8 cellular contexts compared by ENCODE assay signal in the genomic region with DNA sequence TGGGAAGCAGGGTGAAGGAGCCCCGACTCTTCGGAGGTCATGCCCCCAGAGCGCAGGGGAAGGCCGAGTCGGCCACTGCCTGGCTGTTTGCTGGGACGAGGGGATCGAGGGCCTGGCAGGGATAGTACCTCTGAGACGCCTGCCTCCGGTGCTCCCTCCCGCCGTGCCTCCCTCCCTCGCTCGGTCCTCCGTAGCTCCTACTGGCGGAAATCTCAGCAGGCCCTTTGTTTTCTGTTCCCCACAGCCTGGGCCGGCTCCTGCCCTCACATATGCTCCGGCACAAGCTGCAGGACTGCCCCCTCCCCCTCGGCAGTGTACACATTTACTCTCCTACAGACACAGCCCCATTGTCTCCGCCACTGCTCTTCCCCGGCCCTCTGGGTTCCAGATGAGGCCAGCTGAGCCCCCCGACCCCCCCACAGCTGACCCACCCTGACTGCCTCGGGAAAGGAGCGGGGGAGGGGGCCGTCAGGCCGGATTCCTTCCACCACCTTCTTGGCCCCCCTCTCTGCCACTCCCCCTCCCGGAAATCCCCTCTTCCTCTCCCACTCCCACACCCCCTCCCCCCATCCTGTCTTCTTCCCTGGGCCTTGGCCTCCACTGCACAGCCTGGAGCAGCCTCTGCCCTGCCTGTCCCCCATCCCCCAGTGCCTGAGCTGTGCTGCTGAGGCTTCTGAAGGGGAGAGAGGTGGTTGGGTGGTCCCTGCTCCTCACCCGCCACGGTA. TPM values are rescaled to one million over a fixed set of nuclear protein-coding genes. Genes with fewer than 3 reads are reported as not detected.
DNase-seq lines count a peak whose midpoint lies in the region; ATAC-seq, FAIRE-seq and TF ChIP-seq lines count a peak whose summit lies in the region.

No MANE protein-coding gene starts in this region.

- TF ChIP-seq CTCF in K562 (IDR thresholded peaks at IDR 0.05 in 2 of 3, conservative IDR thresholded peaks at IDR 0.05 in 1 of 3; ENCODE audit: insufficient read depth in 2 of 3, low read depth in 1 of 3, low read length in 3 of 3): no peak

- WGBS in K562 (ENCODE audit: insufficient coverage, low coverage, missing lambda C conversion rate): 5% methylated on average over 26 of the region's 28 CpGs

- H2AFZ ChIP-seq in K562 (ENCODE audit: low read depth, low read length): no peak overlapping the region

- H3K4me2 ChIP-seq in K562 (ENCODE audit: insufficient read depth, low read length): peak overlapping the region; percentile 94

- no peak for TF ChIP-seq RAD21 in K562 (CRISPR knock-in tag; conservative IDR thresholded peaks at IDR 0.05 in 1 of 2, IDR thresholded peaks at IDR 0.05 in 1 of 2)

- H3K79me2 ChIP-seq in K562 (ENCODE audit: control insufficient read depth, insufficient read depth, low read length): peaks cover 53% of the 10 kb centered on the region

- peaks cover 54% of the 10 kb centered on the region for H3K36me3 ChIP-seq in K562 (ENCODE audit: control insufficient read depth, insufficient read depth, low read length)

- BruUV-seq in K562 (replicated peaks; lab: Mats Ljungman, UMichigan): no TSS peak

- H4K20me1 ChIP-seq in K562 (replicated peaks; ENCODE audit: control insufficient read depth, insufficient read depth, low read length): peaks cover 27% of the 10 kb centered on the region

- H3K27ac ChIP-seq in K562 (ENCODE audit: extremely low read depth, low read depth, low read length): peak overlapping the region; percentile 96

- peak; percentile 14 for ATAC-seq in Right ventricle myocardium inferior
- peak; percentile 12 for ATAC-seq in K562
- ATAC-seq in sciatic nerve: peak; percentile 58

- POLR2A ChIA-PET in K562 (lab: Yijun Ruan, JAX): interaction anchor here (0.6 to 17.4 kb wide), 14 partner anchors 8 to 205 kb away, joined by 3 to 367 read pairs (median 3); a partner anchor contains a TSS

- peak overlapping the region; percentile 93 to 99 for H3K9ac ChIP-seq in K562 (ENCODE audit: insufficient read depth in 1 of 2, low read depth in 2 of 2, low read length in 2 of 2)

- peaks cover 39 to 81% of the 10 kb centered on the region in 2 experiments for H3K4me1 ChIP-seq in K562 (replicated peaks in 1 of 2; ENCODE audit: control insufficient read depth in 2 of 2, insufficient read depth in 2 of 2, low read length in 2 of 2)

- no peaks in the 10 kb centered on the region for H3K9me1 ChIP-seq in K562 (ENCODE audit: control insufficient read depth, insufficient read depth, low read length)

- H3K27me3 ChIP-seq in K562 (ENCODE audit: control insufficient read depth in 2 of 2, insufficient read depth in 2 of 2, low read length in 2 of 2): no peaks in the 10 kb centered on the region

- CTCF ChIA-PET in K562 (lab: Yijun Ruan, JAX; ENCODE audit: low intra/inter-chr PET ratio): interaction anchor here (1.9 kb wide), 1 partner anchor 18 kb away, joined by 14 read pairs; a partner anchor contains a TSS

- no peak for TF ChIP-seq POLR2A in K562 (conservative IDR thresholded peaks at IDR 0.05)

- H3K4me3 ChIP-seq in K562 (peak overlapping the region; percentile 87), iPS-11a (ENCODE audit: low read depth, low read length) (peak overlapping the region; percentile 96)

- no peak for TF ChIP-seq EP300 in K562 (IDR thresholded peaks at IDR 0.05; ENCODE audit: low read length)

- no peak for DNase-seq in Right ventricle myocardium inferior (ENCODE audit: missing footprints)
- DNase-seq in cardiac septum (ENCODE audit: low spot score): no peak
- DNase-seq in NCI-H69 (lab: John Stamatoyannopoulos, UW): peak; percentile 91
- peak; percentile 35 to 71 (median 46) for DNase-seq in K562 (ENCODE audit: extremely low read depth in 1 of 4, low spot score in 3 of 4)
- DNase-seq in sciatic nerve (ENCODE audit: low spot score): peak; percentile 81
- DNase-seq in NK-92 treated with Interleukin-12 subunit alpha and Interleukin-12 subunit beta, amount 100 ng/mL, for 24 hours (lab: John Stamatoyannopoulos, UW): no peak
- DNase-seq in KG1 (lab: John Stamatoyannopoulos, UW): no peak

- in situ Hi-C loops in K562 (cut with MboI): no loop called here

- intact Hi-C loops in Right ventricle myocardium inferior (cut with DNase I) (no loop called here), cardiac septum (cut with DNase I) (no loop called here), K562 (cut with micrococcal nuclease) (no loop called here), sciatic nerve (cut with DNase I) (no loop called here)

- H3K9me3 ChIP-seq in K562 (replicated peaks; ENCODE audit: control insufficient read depth, insufficient read depth, low read depth, low read length): no peaks in the 10 kb centered on the region

- peak; percentile 71 for FAIRE-seq in K562 (lab: Jason Lieb, UNC)

RNA-seq across cellular contexts. Expression of a gene that starts 1.4 kb away (rescaled TPM):
- total RNA-seq in Right ventricle myocardium inferior (3.8 TPM), cardiac septum (2.8 TPM), K562 (2014; rRNA removed) (75.4 and 112 TPM in 2 replicates), K562 (2014; rRNA removed; fragmentation: Illumina TruSeq; extraction: Trizol) (23.6 and 32.0 TPM in 2 replicates), K562 (2015; rRNA removed; fragmentation: Illumina TruSeq; extraction: Trizol) (45.6 and 52.6 TPM in 2 replicates), K562 (2021) (147 and 156 TPM in 2 replicates), sciatic nerve (39.2 TPM)
- 164 and 626 TPM in 2 replicates for total RNA-seq in K562 (2011; cell fraction: chromatin; rRNA removed; ENCODE audit: low replicate concordance)
- 558 and 573 TPM in 2 replicates for total RNA-seq in K562 (2011; cell fraction: nucleolus; rRNA removed)
- 242 and 260 TPM in 2 replicates for total RNA-seq in K562 (2011; cell fraction: nucleoplasm; rRNA removed)
- polyA plus RNA-seq in K562 (2011; rRNA removed) (72.4 and 96.6 TPM in 2 replicates), K562 (2014; fragmentation: Illumina TruSeq; extraction: Trizol) (85.4 and 87.7 TPM in 2 replicates), K562 (2014; fragmentation: Nextera tagmentation; extraction: Ambion mirVana) (1 to 10 TPM; 2.4 to 5.0 TPM), K562 (2014; rRNA removed) (108 and 121 TPM in 2 replicates)
- polyA plus RNA-seq in K562 (2011; cell fraction: cytosol; rRNA removed): 87.1 and 180 TPM in 2 replicates
- 335 and 714 TPM in 2 replicates for polyA plus RNA-seq in K562 (2011; cell fraction: nucleus; rRNA removed)
- polyA plus RNA-seq in K562 (2012): 70.3 and 95.8 TPM in 2 replicates
- 26.9 and 43.6 TPM in 2 replicates for polyA minus RNA-seq in K562 (2011; rRNA and poly(A)+ RNA removed)
- 67.1 and 85.3 TPM in 2 replicates for polyA minus RNA-seq in K562 (2011; cell fraction: cytosol; rRNA and poly(A)+ RNA removed)
- polyA minus RNA-seq in K562 (2011; cell fraction: nucleus; rRNA and poly(A)+ RNA removed): 145 and 253 TPM in 2 replicates

RNA-seq across cellular contexts. Expression of a gene that starts 16.6 kb away (rescaled TPM):
- total RNA-seq in Right ventricle myocardium inferior (0.60 TPM), cardiac septum (0.78 TPM), K562 (2014; rRNA removed) (4.6 and 5.8 TPM in 2 replicates), K562 (2014; rRNA removed; fragmentation: Illumina TruSeq; extraction: Trizol) (3.9 TPM in 2 replicates), K562 (2015; rRNA removed; fragmentation: Illumina TruSeq; extraction: Trizol) (3.6 and 4.5 TPM in 2 replicates), K562 (2021) (6.4 and 7.8 TPM in 2 replicates), sciatic nerve (3.4 TPM)
- total RNA-seq in K562 (2011; cell fraction: chromatin; rRNA removed; ENCODE audit: low replicate concordance): 53.1 and 144 TPM in 2 replicates
- total RNA-seq in K562 (2011; cell fraction: nucleolus; rRNA removed): 60.9 and 78.0 TPM in 2 replicates
- 42.5 and 50.3 TPM in 2 replicates for total RNA-seq in K562 (2011; cell fraction: nucleoplasm; rRNA removed)
- polyA plus RNA-seq in K562 (2011; rRNA removed) (16.6 and 17.7 TPM in 2 replicates), K562 (2014; fragmentation: Illumina TruSeq; extraction: Trizol) (5.7 and 8.2 TPM in 2 replicates), K562 (2014; fragmentation: Nextera tagmentation; extraction: Ambion mirVana) (1 to 10 TPM in 1 of 2 experiments, under 1 TPM in 1; 0.98 to 1.6 TPM), K562 (2014; rRNA removed) (7.6 and 10.3 TPM in 2 replicates)
- 11.0 and 15.6 TPM in 2 replicates for polyA plus RNA-seq in K562 (2011; cell fraction: cytosol; rRNA removed)
- 27.1 and 34.4 TPM in 2 replicates for polyA plus RNA-seq in K562 (2011; cell fraction: nucleus; rRNA removed)
- 5.1 and 5.5 TPM in 2 replicates for polyA plus RNA-seq in K562 (2012)
- polyA minus RNA-seq in K562 (2011; rRNA and poly(A)+ RNA removed): 23.5 and 32.9 TPM in 2 replicates
- 9.6 and 10.3 TPM in 2 replicates for polyA minus RNA-seq in K562 (2011; cell fraction: cytosol; rRNA and poly(A)+ RNA removed)
- 18.8 and 23.9 TPM in 2 replicates for polyA minus RNA-seq in K562 (2011; cell fraction: nucleus; rRNA and poly(A)+ RNA removed)

RNA-seq across cellular contexts. Expression of a gene that starts 19.2 kb away (rescaled TPM):
- 2.4 TPM for total RNA-seq in Right ventricle myocardium inferior
- total RNA-seq in cardiac septum: 2.4 TPM
- 34.1 and 67.7 TPM in 2 replicates for total RNA-seq in K562 (2011; cell fraction: chromatin; rRNA removed; ENCODE audit: low replicate concordance)
- 59.7 and 73.9 TPM in 2 replicates for total RNA-seq in K562 (2011; cell fraction: nucleolus; rRNA removed)
- total RNA-seq in K562 (2011; cell fraction: nucleoplasm; rRNA removed): 47.7 and 50.0 TPM in 2 replicates
- 15.8 and 26.0 TPM in 2 replicates for total RNA-seq in K562 (2014; rRNA removed)
- total RNA-seq in K562 (2014; rRNA removed; fragmentation: Illumina TruSeq; extraction: Trizol): 19.7 and 21.7 TPM in 2 replicates
- total RNA-seq in K562 (2015; rRNA removed; fragmentation: Illumina TruSeq; extraction: Trizol): 15.7 and 18.1 TPM in 2 replicates
- 27.1 and 29.5 TPM in 2 replicates for total RNA-seq in K562 (2021)
- polyA plus RNA-seq in K562 (2011; rRNA removed): 17.2 and 33.2 TPM in 2 replicates
- 28.5 and 69.2 TPM in 2 replicates for polyA plus RNA-seq in K562 (2011; cell fraction: cytosol; rRNA removed)
- polyA plus RNA-seq in K562 (2011; cell fraction: nucleus; rRNA removed): 25.3 and 42.9 TPM in 2 replicates
- polyA plus RNA-seq in K562 (2012): 14.3 and 27.8 TPM in 2 replicates
- 34.2 and 37.7 TPM in 2 replicates for polyA plus RNA-seq in K562 (2014; fragmentation: Illumina TruSeq; extraction: Trizol)
- polyA plus RNA-seq in K562 (2014; fragmentation: Nextera tagmentation; extraction: Ambion mirVana): 10 to 100 TPM in 1 of 2 experiments, 1 to 10 TPM in 1; 6.8 to 10.2 TPM
- 25.0 and 34.7 TPM in 2 replicates for polyA plus RNA-seq in K562 (2014; rRNA removed)
- polyA minus RNA-seq in K562 (2011; rRNA and poly(A)+ RNA removed): 15.8 and 41.3 TPM in 2 replicates
- polyA minus RNA-seq in K562 (2011; cell fraction: cytosol; rRNA and poly(A)+ RNA removed): 7.2 and 13.1 TPM in 2 replicates
- 32.4 and 42.9 TPM in 2 replicates for polyA minus RNA-seq in K562 (2011; cell fraction: nucleus; rRNA and poly(A)+ RNA removed)
- 3.1 TPM for total RNA-seq in sciatic nerve

RNA-seq across cellular contexts. Expression of a gene that starts 25.4 kb away (rescaled TPM):
- total RNA-seq in Right ventricle myocardium inferior (945 TPM), cardiac septum (725 TPM), K562 (2014; rRNA removed) (1,152 and 1,205 TPM in 2 replicates), K562 (2014; rRNA removed; fragmentation: Illumina TruSeq; extraction: Trizol) (2,395 and 2,469 TPM in 2 replicates), K562 (2015; rRNA removed; fragmentation: Illumina TruSeq; extraction: Trizol) (1,764 and 1,818 TPM in 2 replicates), K562 (2021) (2,532 and 2,839 TPM in 2 replicates), sciatic nerve (1,089 TPM)
- 434 and 501 TPM in 2 replicates for total RNA-seq in K562 (2011; cell fraction: chromatin; rRNA removed; ENCODE audit: low replicate concordance)
- 468 and 553 TPM in 2 replicates for total RNA-seq in K562 (2011; cell fraction: nucleolus; rRNA removed)
- total RNA-seq in K562 (2011; cell fraction: nucleoplasm; rRNA removed): 654 and 1,193 TPM in 2 replicates
- polyA plus RNA-seq in K562 (2011; rRNA removed) (2,188 and 2,272 TPM in 2 replicates), K562 (2014; fragmentation: Illumina TruSeq; extraction: Trizol) (1,539 and 1,550 TPM in 2 replicates), K562 (2014; fragmentation: Nextera tagmentation; extraction: Ambion mirVana) (1,000 to 10,000 TPM; 6,705 to 7,115 TPM), K562 (2014; rRNA removed) (1,016 and 1,176 TPM in 2 replicates)
- polyA plus RNA-seq in K562 (2011; cell fraction: cytosol; rRNA removed): 483 and 1,010 TPM in 2 replicates
- polyA plus RNA-seq in K562 (2011; cell fraction: nucleus; rRNA removed): 376 and 671 TPM in 2 replicates
- 2,873 and 3,044 TPM in 2 replicates for polyA plus RNA-seq in K562 (2012)
- polyA minus RNA-seq in K562 (2011; rRNA and poly(A)+ RNA removed): 3,418 and 5,037 TPM in 2 replicates
- 735 and 1,003 TPM in 2 replicates for polyA minus RNA-seq in K562 (2011; cell fraction: cytosol; rRNA and poly(A)+ RNA removed)
- polyA minus RNA-seq in K562 (2011; cell fraction: nucleus; rRNA and poly(A)+ RNA removed): 214 and 406 TPM in 2 replicates

RNA-seq across cellular contexts. Expression of a gene that starts 27.5 kb away (rescaled TPM):
- 16.2 TPM for total RNA-seq in Right ventricle myocardium inferior
- 15.3 TPM for total RNA-seq in cardiac septum
- total RNA-seq in K562 (2011; cell fraction: chromatin; rRNA removed; ENCODE audit: low replicate concordance): 3.0 and 5.4 TPM in 2 replicates
- total RNA-seq in K562 (2011; cell fraction: nucleolus; rRNA removed): 1.2 and 2.6 TPM in 2 replicates
- 2.2 and 3.7 TPM in 2 replicates for total RNA-seq in K562 (2011; cell fraction: nucleoplasm; rRNA removed)
- total RNA-seq in K562 (2014; rRNA removed): 0.37 and 3.8 TPM in 2 replicates
- total RNA-seq in K562 (2014; rRNA removed; fragmentation: Illumina TruSeq; extraction: Trizol): 0.29 and 0.47 TPM in 2 replicates
- 0.18 and 0.26 TPM in 2 replicates for total RNA-seq in K562 (2015; rRNA removed; fragmentation: Illumina TruSeq; extraction: Trizol)
- total RNA-seq in K562 (2021): 0.92 and 2.1 TPM in 2 replicates
- polyA plus RNA-seq in K562 (2011; rRNA removed): 0.60 and 0.81 TPM in 2 replicates
- 0.45 and 0.53 TPM in 2 replicates for polyA plus RNA-seq in K562 (2011; cell fraction: cytosol; rRNA removed)
- 1.3 and 3.1 TPM in 2 replicates for polyA plus RNA-seq in K562 (2011; cell fraction: nucleus; rRNA removed)
- polyA plus RNA-seq in K562 (2012): 0.10 and 0.36 TPM in 2 replicates
- polyA plus RNA-seq in K562 (2014; fragmentation: Illumina TruSeq; extraction: Trizol): 0.19 TPM in 1 of 2 replicates, not detected in the other
- under 1 TPM in 1 of 2 experiments, not detected in 1; 0.07 TPM for polyA plus RNA-seq in K562 (2014; fragmentation: Nextera tagmentation; extraction: Ambion mirVana)
- 0.44 and 1.0 TPM in 2 replicates for polyA plus RNA-seq in K562 (2014; rRNA removed)
- polyA minus RNA-seq in K562 (2011; rRNA and poly(A)+ RNA removed): not detected in 2 replicates
- polyA minus RNA-seq in K562 (2011; cell fraction: cytosol; rRNA and poly(A)+ RNA removed): 3.1 TPM in 1 of 2 replicates, not detected in the other
- 0.81 and 1.3 TPM in 2 replicates for polyA minus RNA-seq in K562 (2011; cell fraction: nucleus; rRNA and poly(A)+ RNA removed)
- 81.3 TPM for total RNA-seq in sciatic nerve

Comparison
In these comparisons a context has a peak if more than half of its experiments do, and no peak if none do; other contexts are left out.
1. DNase-seq: peak in NCI-H69 (single experiment), K562 (4 of 4) and sciatic nerve (single experiment); none in Right ventricle myocardium inferior (single experiment), cardiac septum (single experiment), NK-92 treated with Interleukin-12 subunit alpha and Interleukin-12 subunit beta, amount 100 ng/mL, for 24 hours (single experiment) and KG1 (single experiment).
2. Peak in every context shown above with its lines, with median percentiles within 50 percentile points of each other: ATAC-seq.